In the genomic region with DNA sequence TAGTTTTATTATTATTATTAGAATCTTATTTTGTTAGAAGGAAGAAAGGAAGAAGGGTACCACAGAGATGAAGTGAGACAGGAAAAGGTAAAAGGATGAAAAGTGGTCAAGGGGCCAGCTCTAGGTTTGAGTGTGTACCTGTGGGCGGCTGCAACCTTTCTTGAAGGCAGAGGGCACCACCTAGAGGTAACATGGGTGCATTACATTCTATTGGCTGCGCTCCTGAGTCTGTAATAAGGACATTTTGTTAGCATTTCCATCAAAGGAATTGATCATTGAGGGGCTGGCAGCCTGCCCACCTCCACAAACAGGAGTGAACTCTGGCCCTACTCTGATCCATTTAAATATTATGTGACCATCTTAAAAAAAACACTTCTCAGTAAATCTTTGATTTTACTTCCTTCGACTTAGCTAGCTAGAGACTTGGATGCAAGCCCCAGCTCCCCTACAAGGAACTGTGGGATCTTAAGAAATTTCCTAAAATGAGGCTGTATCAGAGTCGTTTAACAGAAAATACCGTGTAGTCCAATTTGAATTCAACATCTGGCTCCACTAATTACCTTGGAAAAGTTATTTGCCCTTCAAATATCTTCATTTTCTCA, we compare ENCODE assay signal across 1 cellular context.
TF ChIP-seq lines count a peak whose summit lies in the region.

No MANE protein-coding gene starts in this region.

TF ChIP-seq in liver, 16 proteins besides CTCF, POLR2A, EP300 and RAD21 (continued from another document):
- TF ChIP-seq YY1 (IDR thresholded peaks at IDR 0.05): peak; percentile 32
- peak; percentile 33 for TF ChIP-seq FOXA1 (IDR thresholded peaks at IDR 0.05)
- TF ChIP-seq EGR1 (IDR thresholded peaks at IDR 0.05; ENCODE audit: low read depth in 2 of 2): no peak
